Comparison of ENCODE assay signal across 26 cellular contexts in genomic region chr17:71320009-71320796, GRCh38.
"Had no signal": no experiment of that assay in that cellular context is flagged by ENCODE, and none has a peak within 500 bp of the region (broad histone marks: within the 10 kb centered on the region; RNA-seq: fewer than 3 reads in every experiment).

No MANE protein-coding gene starts in this region.

- H3K9me3 ChIP-seq: neutrophil, pancreas, prostate gland, right atrium auricular region, right lobe of liver, sigmoid colon, stomach, thoracic aorta, thyroid gland, tibial nerve, upper lobe of right lung, uterus had no signal

- DNase-seq: naive thymus-derived CD8-positive, alpha-beta T cell; nephron progenitor cell; nucleus accumbens; pancreas; retina; right lobe of liver; sigmoid colon; small intestine; stimulated activated CD4-positive, alpha-beta T cell treated with anti-CD3 and anti-CD28 coated beads, Interleukin-15, amount 100 ng/mL, for 24 hours; stimulated activated CD4-positive, alpha-beta T cell treated with anti-CD3 and anti-CD28 coated beads, Interleukin-2, amount 100 ng/mL, for 24 hours; stimulated activated CD4-positive, alpha-beta T cell treated with anti-CD3 and anti-CD28 coated beads, Interleukin-2, amount 100 ng/mL, for 48 hours; stimulated activated CD4-positive, alpha-beta T cell treated with anti-CD3 and anti-CD28 coated beads, Interleukin-4, amount 100 ng/mL, for 24 hours; stimulated activated naive B cell treated with anti-CD40 and anti-IgM and Interleukin-4, amounts not matched to agents 10 μg/mL and 1 μg/mL and 100 μg/mL, for 72 hours; stimulated activated naive CD4-positive, alpha-beta T cell treated with Interleukin-2 at 50 U/mL for 16 hours; stomach; thyroid gland; trophoblast cell; upper lobe of right lung; uterus had no signal

- H3K27ac ChIP-seq: neutrophil, pancreas, prostate gland, right atrium auricular region, right lobe of liver, sigmoid colon, stomach, thoracic aorta, thyroid gland, tibial nerve, upper lobe of right lung, uterus had no signal

- H3K4me3 ChIP-seq: pancreas, prostate gland, right atrium auricular region, right lobe of liver, sigmoid colon, stomach, thoracic aorta, thyroid gland, tibial nerve, upper lobe of right lung, uterus had no signal

- H3K27me3 ChIP-seq: neutrophil, pancreas, right atrium auricular region, right lobe of liver, sigmoid colon, stomach, thyroid gland, tibial nerve, upper lobe of right lung, uterus had no signal

- ATAC-seq: naive thymus-derived CD8-positive, alpha-beta T cell; natural killer cell treated with Interleukin-12 subunit alpha and Interleukin-12 subunit beta and Interleukin-15 and Interleukin-18, amount 100 ng/mL, for 72 hours; pancreas; right lobe of liver; stimulated activated effector memory CD8-positive, alpha-beta T cell treated with anti-CD3 and anti-CD28 coated beads, Interleukin-12 subunit alpha, Interleukin-12 subunit beta, amount 100 ng/mL, for 72 hours; stimulated activated naive B cell treated with anti-CD40 and anti-IgM and Interleukin-4, amounts not matched to agents 10 μg/mL and 1 μg/mL and 100 μg/mL, for 72 hours; upper lobe of right lung had no signal

- H3K4me1 ChIP-seq: pancreas, prostate gland, right atrium auricular region, right lobe of liver, sigmoid colon, stomach, thyroid gland, tibial nerve, upper lobe of right lung, uterus had no signal

- H3K36me3 ChIP-seq: neutrophil, pancreas, prostate gland, right atrium auricular region, right lobe of liver, sigmoid colon, stomach, thoracic aorta, thyroid gland, tibial nerve, upper lobe of right lung, uterus had no signal
